Comparison of ENCODE assay signal across 8 cellular contexts in genomic region chr7:94657771-94658693, GRCh38. TPM values are rescaled to one million over a fixed set of nuclear protein-coding genes. Genes with fewer than 3 reads are reported as not detected.
A peak's percentile ranks its signal among the peaks of the same experiment; 100 is the strongest.
DNase-seq lines count a peak whose midpoint lies in the region; ATAC-seq and TF ChIP-seq lines count a peak whose summit lies in the region.

No MANE protein-coding gene starts in this region.

- intact Hi-C loops in aorta (cut with DNase I): loop anchor here (5.0 to 10.0 kb wide), 3 partner anchors 143 to 211 kb away; no protein-coding TSS in a partner anchor

- ATAC-seq in GM18498 (IDR thresholded peaks at IDR 0.05; ENCODE audit: unreplicated experiment) (peak; percentile 82), HG02943 (IDR thresholded peaks at IDR 0.05; ENCODE audit: low read depth, unreplicated experiment) (peak; percentile 71), aorta (ENCODE audit: low FRiP score) (peak; percentile 92)

- H3K4me3 ChIP-seq in right atrium auricular region: peak overlapping the region; percentile 69 to 75
- peak overlapping the region; percentile 9 to 10 for H3K4me3 ChIP-seq in aorta (ENCODE audit: low read length in 2 of 2)

- WGBS in aorta, 2 donors: 44 to 53% methylated on average over 30 to 38 of the region's 38 CpGs

- H3K27ac ChIP-seq in angular gyrus (ENCODE audit: low read depth, low read length) (peak overlapping the region; percentile 48), right atrium auricular region (peak overlapping the region; percentile 55 to 62), aorta (ENCODE audit: low read depth in 1 of 2, low read length in 2 of 2) (no peak overlapping the region)

- H3K9me3 ChIP-seq in right atrium auricular region: no peaks in the 10 kb centered on the region
- H3K9me3 ChIP-seq in aorta (ENCODE audit: control insufficient read depth, low read length): no peaks in the 10 kb centered on the region

- peaks cover 0 to 12% of the 10 kb centered on the region in 2 donors for H3K4me1 ChIP-seq in right atrium auricular region
- H3K4me1 ChIP-seq in aorta (ENCODE audit: control insufficient read depth in 1 of 2, insufficient read depth in 2 of 2, low read length in 2 of 2): no peaks in the 10 kb centered on the region

- peak; percentile 87 for DNase-seq in NCI-H187 treated with DMSO at 0.1 percent for 48 hours (lab: John Stamatoyannopoulos, UW)
- peak; percentile 87 to 97 (median 94) for DNase-seq in T-helper 2 cell
- DNase-seq in right atrium auricular region (ENCODE audit: low spot score): peak; percentile 84
- peak; percentile 90 for DNase-seq in renal cortical epithelial cell (ENCODE audit: low read depth)
- peak; percentile 95 for DNase-seq in aorta

- TF ChIP-seq CTCF in right atrium auricular region (IDR thresholded peaks at IDR 0.05): no peak

- H3K27me3 ChIP-seq in right atrium auricular region (no peaks in the 10 kb centered on the region), aorta (ENCODE audit: control insufficient read depth in 1 of 2, insufficient read depth in 2 of 2, low read length in 1 of 2) (no peaks in the 10 kb centered on the region)

- H3K36me3 ChIP-seq in right atrium auricular region (no peaks in the 10 kb centered on the region), aorta (ENCODE audit: control insufficient read depth in 1 of 2, insufficient read depth in 2 of 2, low read length in 1 of 2) (no peaks in the 10 kb centered on the region)

RNA-seq across cellular contexts. Expression of gene SGCE, which starts 2.1 kb away (rescaled TPM):
- 10 to 100 TPM; 41.0 to 75.9 TPM for total RNA-seq in right atrium auricular region
- total RNA-seq in renal cortical epithelial cell: 66.0 and 129 TPM in 2 replicates
- 10 to 100 TPM; 72.1 to 84.7 TPM for total RNA-seq in aorta
- polyA plus RNA-seq in aorta: 100 to 1,000 TPM in 1 of 2 donors, 10 to 100 TPM in 1; 42.2 to 105 TPM

Comparison
In these comparisons a context has a peak if more than half of its experiments do, and no peak if none do; other contexts are left out.
1. H3K27ac ChIP-seq: peak in angular gyrus (single experiment) and right atrium auricular region (2 of 2); none in aorta (0 of 2).
2. Peak in every context shown above with its lines, with median percentiles within 50 percentile points of each other: ATAC-seq and DNase-seq.